In genomic region chr6:101434601-101435000, GRCh38 we compare ENCODE assay signal across 24 cellular contexts. TPM values are rescaled to one million over a fixed set of nuclear protein-coding genes. Genes with fewer than 3 reads are reported as not detected.
"Had no signal": no experiment of that assay in that cellular context is flagged by ENCODE, and none has a peak within 500 bp of the region (broad histone marks: within the 10 kb centered on the region; RNA-seq: fewer than 3 reads in every experiment).

No MANE protein-coding gene starts in this region.

- H3K9me3 Mint-ChIP-seq: dendritic cell treated with granulocyte-macrophage colony-stimulating factor and Interleukin-4, amounts not matched to agents 40 ng/mL and 50 ng/mL, for 4 days; endodermal cell had no signal

- DNase-seq: colonic mucosa; cortex of kidney; effector CD8-positive, alpha-beta T cell; effector memory CD8-positive, alpha-beta T cell; endodermal cell; erythroblast; esophagus squamous epithelium; foreskin fibroblast; foreskin melanocyte; gastrocnemius medialis; glutamatergic neuron; head of caudate nucleus; heart right ventricle; hippocampal formation; left cardiac atrium; left lung; left ventricle myocardium superior; lower lobe of right lung; mesenchymal stem cell; mucosa of descending colon had no signal

- H3K4me3 Mint-ChIP-seq: dendritic cell treated with granulocyte-macrophage colony-stimulating factor and Interleukin-4, amounts not matched to agents 40 ng/mL and 50 ng/mL, for 4 days; effector memory CD8-positive, alpha-beta T cell; endodermal cell had no signal

- H3K27me3 Mint-ChIP-seq: dendritic cell treated with granulocyte-macrophage colony-stimulating factor and Interleukin-4, amounts not matched to agents 40 ng/mL and 50 ng/mL, for 4 days; effector memory CD8-positive, alpha-beta T cell had no signal

- H3K27me3 ChIP-seq: colonic mucosa, gastrocnemius medialis, heart right ventricle, left lung had no signal

- ATAC-seq: effector memory CD8-positive, alpha-beta T cell; gastrocnemius medialis; heart right ventricle; left cardiac atrium; left lung; left ventricle myocardium superior; lower lobe of right lung; mucosa of descending colon had no signal

- H3K9me3 ChIP-seq: colonic mucosa, esophagus squamous epithelium, gastrocnemius medialis, heart right ventricle, left lung, lower lobe of right lung, mucosa of descending colon had no signal

- H3K27ac ChIP-seq: colonic mucosa, epithelial cell of prostate, esophagus squamous epithelium, gastrocnemius medialis, heart right ventricle, left lung, lower lobe of right lung had no signal

- H3K4me3 ChIP-seq: colonic mucosa, esophagus squamous epithelium, gastrocnemius medialis, heart right ventricle, left lung, lower lobe of right lung, mucosa of descending colon had no signal

- H3K27ac Mint-ChIP-seq: dendritic cell treated with granulocyte-macrophage colony-stimulating factor and Interleukin-4, amounts not matched to agents 40 ng/mL and 50 ng/mL, for 4 days; effector memory CD8-positive, alpha-beta T cell; endodermal cell had no signal

- H3K4me1 ChIP-seq: colonic mucosa, gastrocnemius medialis, left lung, lower lobe of right lung had no signal

- H3K36me3 ChIP-seq: colonic mucosa, esophagus squamous epithelium, gastrocnemius medialis, heart right ventricle, left lung, lower lobe of right lung had no signal

RNA-seq across cellular contexts. Expression of gene GRIK2, which starts 41.1 kb away (rescaled TPM):
- total RNA-seq: dermis microvascular lymphatic vessel endothelial cell, lung microvascular endothelial cell had no signal
